In genomic region chr17:9239821-9240658, GRCh38 we compare ENCODE assay signal across 8 cellular contexts.
DNase-seq lines count a peak whose midpoint lies in the region; ATAC-seq lines count a peak whose summit lies in the region.

No MANE protein-coding gene starts in this region.

- DNase-seq in activated CD4-positive, CD25-positive, alpha-beta regulatory T cell treated with anti-CD3 and anti-CD28 coated beads, Interleukin-2, amount 50 U/mL, for 72 hours, result peak; percentile 59
- peak; percentile 70 for DNase-seq in central memory CD4-positive, alpha-beta T cell
- peak; percentile 91 for DNase-seq in islet precursor cell
- DNase-seq in stimulated activated CD4-positive, alpha-beta T cell treated with anti-CD3 and anti-CD28 coated beads, Interleukin-15, amount 100 ng/mL, for 48 hours (ENCODE audit: low read depth in 2 of 2), result peak; percentile 45 to 52
- no peak for DNase-seq in NCI-H82 (lab: John Stamatoyannopoulos, UW)
- no peak for DNase-seq in NCI-H2171 (lab: John Stamatoyannopoulos, UW)

- ATAC-seq in GM18517 (IDR thresholded peaks at IDR 0.05; ENCODE audit: unreplicated experiment) (peak; percentile 56), HG03571 (IDR thresholded peaks at IDR 0.05; ENCODE audit: unreplicated experiment) (peak; percentile 57)

Comparison
In these comparisons a context has a peak if more than half of its experiments do, and no peak if none do; other contexts are left out.
1. DNase-seq: peak in activated CD4-positive, CD25-positive, alpha-beta regulatory T cell treated with anti-CD3 and anti-CD28 coated beads, Interleukin-2, amount 50 U/mL, for 72 hours (single experiment), central memory CD4-positive, alpha-beta T cell (single experiment), islet precursor cell (single experiment) and stimulated activated CD4-positive, alpha-beta T cell treated with anti-CD3 and anti-CD28 coated beads, Interleukin-15, amount 100 ng/mL, for 48 hours (2 of 2); none in NCI-H82 (single experiment) and NCI-H2171 (single experiment).